In the genomic region with DNA sequence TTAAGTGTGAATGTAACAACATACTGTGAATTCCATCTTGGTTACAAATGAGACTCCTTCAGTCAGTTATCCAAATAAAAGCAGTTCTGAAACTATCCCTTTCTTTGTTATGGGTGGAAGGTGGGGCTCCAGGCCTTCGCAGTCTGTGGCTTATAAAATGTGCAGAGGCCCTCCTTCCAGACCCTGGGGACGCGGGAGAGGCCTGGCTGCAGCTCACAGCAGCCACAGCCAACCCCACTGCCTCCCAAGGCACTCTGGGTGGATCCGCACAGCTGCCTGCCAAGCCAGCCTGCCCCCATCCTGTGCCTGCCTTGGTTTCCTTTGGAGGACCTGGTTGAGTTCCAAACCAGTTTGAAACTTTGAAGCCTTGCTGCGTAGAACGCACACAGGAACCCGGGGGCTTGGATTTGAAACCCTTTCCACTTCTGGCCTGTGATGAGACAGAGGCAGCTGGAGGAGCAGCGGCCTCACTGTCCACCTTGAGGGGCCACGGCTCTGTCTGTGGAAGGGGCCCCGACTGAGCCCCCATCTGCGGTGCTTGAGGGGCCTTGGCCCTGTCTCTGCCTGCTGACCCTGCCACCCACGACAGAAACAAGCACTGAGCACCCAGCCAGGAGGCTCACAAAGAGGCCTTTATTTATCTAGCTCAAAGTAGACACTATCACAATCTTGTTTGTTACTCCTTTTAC, we compare ENCODE assay signal across 12 cellular contexts. TPM values are rescaled to one million over a fixed set of nuclear protein-coding genes. Genes with fewer than 3 reads are reported as not detected.
DNase-seq lines count a peak whose midpoint lies in the region; ATAC-seq and TF ChIP-seq lines count a peak whose summit lies in the region.
"Had no signal": no experiment of that assay in that cellular context is flagged by ENCODE, and none has a peak within 500 bp of the region (broad histone marks: within the 10 kb centered on the region; RNA-seq: fewer than 3 reads in every experiment).

No MANE protein-coding gene starts in this region.

- H3K27me3 Mint-ChIP-seq in glutamatergic neuron (ENCODE audit: unreplicated experiment) (peaks cover 9% of the 10 kb centered on the region), osteocyte (ENCODE audit: unreplicated experiment) (no peaks in the 10 kb centered on the region)

- H3K4me3 ChIP-seq in SK-N-MC, result no peak overlapping the region
- H3K4me3 ChIP-seq: SJCRH30 had no signal

- peak; percentile 67 for DNase-seq in Ammon's horn (ENCODE audit: low spot score)
- DNase-seq in SK-N-MC (ENCODE audit: low read depth, low spot score), result no peak
- peak; percentile 63 for DNase-seq in glutamatergic neuron
- DNase-seq in osteocyte (ENCODE audit: extremely low spot score, unreplicated experiment), result peak; percentile 85
- DNase-seq in NCI-H1048 (lab: John Stamatoyannopoulos, UW), result no peak
- DNase-seq: KBM-7, SJCRH30 had no signal

- H3K4me1 Mint-ChIP-seq in glutamatergic neuron (ENCODE audit: low read depth, unreplicated experiment) (peaks cover 22% of the 10 kb centered on the region), osteocyte (ENCODE audit: unreplicated experiment) (peaks cover 32% of the 10 kb centered on the region)

- H3K4me3 Mint-ChIP-seq in glutamatergic neuron (ENCODE audit: unreplicated experiment) (peak overlapping the region; percentile 65), osteocyte (ENCODE audit: unreplicated experiment) (no peak overlapping the region)
- H3K4me3 Mint-ChIP-seq: CD8-positive, alpha-beta T cell had no signal

- no peak for TF ChIP-seq CTCF in glutamatergic neuron (IDR thresholded peaks at IDR 0.05; ENCODE audit: partially characterized antibody, unreplicated experiment)
- TF ChIP-seq CTCF in osteocyte (IDR thresholded peaks at IDR 0.05), result no peak

- H3K36me3 Mint-ChIP-seq in glutamatergic neuron (ENCODE audit: unreplicated experiment), result no peaks in the 10 kb centered on the region
- peaks cover 29% of the 10 kb centered on the region for H3K36me3 Mint-ChIP-seq in osteocyte (ENCODE audit: unreplicated experiment)

- H3K9me3 Mint-ChIP-seq in glutamatergic neuron (ENCODE audit: unreplicated experiment) (peaks cover 16% of the 10 kb centered on the region), osteocyte (ENCODE audit: unreplicated experiment) (no peaks in the 10 kb centered on the region)
- H3K9me3 Mint-ChIP-seq: CD8-positive, alpha-beta T cell had no signal

- H3K27ac Mint-ChIP-seq in glutamatergic neuron (ENCODE audit: unreplicated experiment) (peak overlapping the region; percentile 33), osteocyte (ENCODE audit: unreplicated experiment) (peak overlapping the region; percentile 81)
- H3K27ac Mint-ChIP-seq: CD8-positive, alpha-beta T cell had no signal

- H3K9ac ChIP-seq in SK-N-MC (ENCODE audit: insufficient read length), result no peak overlapping the region
- H3K9ac ChIP-seq: parathyroid adenoma had no signal

- peaks cover 48% of the 10 kb centered on the region for H3K36me3 ChIP-seq in SK-N-MC (ENCODE audit: insufficient read depth, low read length)

- no peak for ATAC-seq in HG02970 (IDR thresholded peaks at IDR 0.05; ENCODE audit: low FRiP score, unreplicated experiment)
- ATAC-seq in GM21737 (IDR thresholded peaks at IDR 0.05; ENCODE audit: unreplicated experiment), result no peak
- no peak for ATAC-seq in GM19324 (IDR thresholded peaks at IDR 0.05; ENCODE audit: low FRiP score, unreplicated experiment)
- ATAC-seq: CD8-positive, alpha-beta T cell had no signal

- H3K27ac ChIP-seq in SK-N-MC, result peak overlapping the region; percentile 71
- H3K27ac ChIP-seq: parathyroid adenoma, SJCRH30 had no signal

- no peaks in the 10 kb centered on the region for H3K9me3 ChIP-seq in SK-N-MC (ENCODE audit: low read depth, low read length)
- H3K9me3 ChIP-seq: SJCRH30 had no signal

RNA-seq across cellular contexts. Expression of a gene that starts 30.4 kb away (rescaled TPM):
- total RNA-seq in glutamatergic neuron (ENCODE audit: unreplicated experiment) (47.2 TPM), osteocyte (55.8 and 57.4 TPM in 2 replicates)

RNA-seq across cellular contexts. Expression of a gene that starts 30.9 kb away (rescaled TPM):
- total RNA-seq in glutamatergic neuron (ENCODE audit: unreplicated experiment) (46.2 TPM), osteocyte (49.1 and 49.8 TPM in 2 replicates)

Comparison
In these comparisons a context has a peak if more than half of its experiments do, and no peak if none do; other contexts are left out.
1. DNase-seq: peak in Ammon's horn (single experiment), glutamatergic neuron (single experiment) and osteocyte (single experiment); none in SK-N-MC (single experiment) and NCI-H1048 (single experiment).